Comparison of ENCODE assay signal across 1 cellular context in the genomic region with DNA sequence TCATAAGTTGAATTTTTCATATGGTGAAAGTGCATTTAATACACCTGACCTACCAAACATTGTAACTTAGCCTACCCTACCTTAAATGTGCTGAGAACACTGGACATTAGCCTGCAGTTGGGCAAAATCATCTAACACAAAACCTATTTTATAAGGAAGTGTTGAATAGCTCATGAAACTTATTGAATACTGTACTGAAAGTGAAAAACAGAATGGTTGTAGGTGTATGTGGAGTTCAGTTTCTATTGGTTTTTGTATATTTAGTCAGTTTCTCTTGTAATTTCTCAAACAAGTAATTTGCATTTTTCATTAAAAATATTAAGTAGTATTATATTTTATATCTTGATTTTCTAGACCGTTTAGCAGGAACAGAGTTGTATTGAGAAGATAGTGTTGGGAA.
TF ChIP-seq lines count a peak whose summit lies in the region.

No MANE protein-coding gene starts in this region.

TF ChIP-seq in A549, 52 proteins besides CTCF, POLR2A, EP300 and RAD21 (continued from another document):
- TF ChIP-seq, protein P1, sequence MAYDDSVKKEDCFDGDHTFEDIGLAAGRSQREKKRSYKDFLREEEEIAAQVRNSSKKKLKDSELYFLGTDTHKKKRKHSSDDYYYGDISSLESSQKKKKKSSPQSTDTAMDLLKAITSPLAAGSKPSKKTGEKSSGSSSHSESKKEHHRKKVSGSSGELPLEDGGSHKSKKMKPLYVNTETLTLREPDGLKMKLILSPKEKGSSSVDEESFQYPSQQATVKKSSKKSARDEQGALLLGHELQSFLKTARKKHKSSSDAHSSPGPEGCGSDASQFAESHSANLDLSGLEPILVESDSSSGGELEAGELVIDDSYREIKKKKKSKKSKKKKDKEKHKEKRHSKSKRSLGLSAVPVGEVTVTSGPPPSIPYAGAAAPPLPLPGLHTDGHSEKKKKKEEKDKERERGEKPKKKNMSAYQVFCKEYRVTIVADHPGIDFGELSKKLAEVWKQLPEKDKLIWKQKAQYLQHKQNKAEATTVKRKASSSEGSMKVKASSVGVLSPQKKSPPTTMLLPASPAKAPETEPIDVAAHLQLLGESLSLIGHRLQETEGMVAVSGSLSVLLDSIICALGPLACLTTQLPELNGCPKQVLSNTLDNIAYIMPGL (CRISPR knock-in tag; IDR thresholded peaks at IDR 0.05; ENCODE audit: borderline replicate concordance), result no peak
- no peak for TF ChIP-seq NFE2L2 (conservative IDR thresholded peaks at IDR 0.05; ENCODE audit: low read length)
- TF ChIP-seq, protein P2, sequence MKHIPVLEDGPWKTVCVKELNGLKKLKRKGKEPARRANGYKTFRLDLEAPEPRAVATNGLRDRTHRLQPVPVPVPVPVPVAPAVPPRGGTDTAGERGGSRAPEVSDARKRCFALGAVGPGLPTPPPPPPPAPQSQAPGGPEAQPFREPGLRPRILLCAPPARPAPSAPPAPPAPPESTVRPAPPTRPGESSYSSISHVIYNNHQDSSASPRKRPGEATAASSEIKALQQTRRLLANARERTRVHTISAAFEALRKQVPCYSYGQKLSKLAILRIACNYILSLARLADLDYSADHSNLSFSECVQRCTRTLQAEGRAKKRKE (CRISPR knock-in tag; IDR thresholded peaks at IDR 0.05; ENCODE audit: low read depth), result no peak
- no peak for TF ChIP-seq FOSB (CRISPR knock-in tag; IDR thresholded peaks at IDR 0.05)
- TF ChIP-seq, protein P3, sequence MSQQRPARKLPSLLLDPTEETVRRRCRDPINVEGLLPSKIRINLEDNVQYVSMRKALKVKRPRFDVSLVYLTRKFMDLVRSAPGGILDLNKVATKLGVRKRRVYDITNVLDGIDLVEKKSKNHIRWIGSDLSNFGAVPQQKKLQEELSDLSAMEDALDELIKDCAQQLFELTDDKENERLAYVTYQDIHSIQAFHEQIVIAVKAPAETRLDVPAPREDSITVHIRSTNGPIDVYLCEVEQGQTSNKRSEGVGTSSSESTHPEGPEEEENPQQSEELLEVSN (IDR thresholded peaks at IDR 0.05; ENCODE audit: borderline replicate concordance, low read depth), result no peak
- TF ChIP-seq NPAS2 (CRISPR knock-in tag; IDR thresholded peaks at IDR 0.05; ENCODE audit: borderline replicate concordance), result no peak
- TF ChIP-seq EHF (CRISPR knock-in tag; IDR thresholded peaks at IDR 0.05), result no peak
